15 cellular contexts compared by ENCODE assay signal in genomic region chr10:3895045-3895609, GRCh38.
DNase-seq lines count a peak whose midpoint lies in the region; ATAC-seq, FAIRE-seq and TF ChIP-seq lines count a peak whose summit lies in the region.
"Had no signal": no experiment of that assay in that cellular context is flagged by ENCODE, and none has a peak within 500 bp of the region (broad histone marks: within the 10 kb centered on the region; RNA-seq: fewer than 3 reads in every experiment).

No MANE protein-coding gene starts in this region.

- peaks cover 9% of the 10 kb centered on the region for H3K4me1 Mint-ChIP-seq in WTC11

- WGBS in right lobe of liver (ENCODE audit: insufficient coverage, low coverage, low lambda C conversion rate, missing lambda C conversion rate), result 63% methylated on average over 4 of the region's 5 CpGs
- 92% methylated on average over 5 of the region's 5 CpGs for WGBS in HepG2 (ENCODE audit: low lambda C conversion rate)

- CTCF ChIA-PET in HepG2 (lab: Yijun Ruan, JAX; ENCODE audit: low intra/inter-chr PET ratio, low total read pairs), result no interaction called here
- CTCF ChIA-PET in WTC11 (lab: Charles Lee), result no interaction called here

- H3K4me1 ChIP-seq in right lobe of liver (no peaks in the 10 kb centered on the region), HepG2 (ENCODE audit: insufficient read depth, low read length) (peaks cover 24% of the 10 kb centered on the region), foreskin keratinocyte (peaks cover 51% of the 10 kb centered on the region)
- H3K4me1 ChIP-seq: upper lobe of right lung had no signal

- no peaks in the 10 kb centered on the region for H3K79me2 ChIP-seq in HepG2 (ENCODE audit: insufficient read depth, low read length)

- peaks cover 4% of the 10 kb centered on the region; the same call in 1 of the 2 replicates for H3K9me3 Mint-ChIP-seq in WTC11
- H3K9me3 Mint-ChIP-seq: activated T-cell treated with anti-CD3 and anti-CD28 coated beads, Interleukin-2, amount 50 U/mL, for 4 hours; memory B cell had no signal

- no peak overlapping the region for H3K4me3 ChIP-seq in right lobe of liver
- H3K4me3 ChIP-seq in HepG2 (replicated peaks in 1 of 3; ENCODE audit: insufficient read depth in 1 of 3, low read depth in 2 of 3, low read length in 3 of 3), result no peak overlapping the region
- H3K4me3 ChIP-seq: BLaER1, upper lobe of right lung had no signal

- no peak overlapping the region for H3K4me2 ChIP-seq in HepG2 (ENCODE audit: low read depth, low read length)
- H3K4me2 ChIP-seq: BLaER1 had no signal

- TF ChIP-seq CTCF in right lobe of liver (IDR thresholded peaks at IDR 0.05) (no peak), HepG2 (CRISPR knock-in tag; IDR thresholded peaks at IDR 0.05) (no peak), WTC11 (IDR thresholded peaks at IDR 0.05) (no peak), foreskin keratinocyte (conservative IDR thresholded peaks at IDR 0.05) (no peak)

- H3K36me3 ChIP-seq in right lobe of liver, result no peaks in the 10 kb centered on the region
- H3K36me3 ChIP-seq in HepG2 (replicated peaks in 1 of 2; ENCODE audit: control insufficient read depth in 1 of 2, insufficient read depth in 2 of 2, low read length in 2 of 2), result no peaks in the 10 kb centered on the region
- H3K36me3 ChIP-seq: BLaER1, upper lobe of right lung had no signal

- H3K27me3 ChIP-seq in right lobe of liver (no peaks in the 10 kb centered on the region), HepG2 (ENCODE audit: control insufficient read depth in 1 of 2, insufficient read depth in 2 of 2, low read length in 2 of 2) (no peaks in the 10 kb centered on the region), foreskin keratinocyte (no peaks in the 10 kb centered on the region)
- H3K27me3 ChIP-seq: BLaER1, upper lobe of right lung had no signal

- TF ChIP-seq POLR2A in right lobe of liver (IDR thresholded peaks at IDR 0.05) (no peak), HepG2 (IDR thresholded peaks at IDR 0.05; ENCODE audit: insufficient read depth in 1 of 2, low read depth in 2 of 2, low read length in 2 of 2) (no peak)

- H3K9me3 ChIP-seq in right lobe of liver, result no peaks in the 10 kb centered on the region
- H3K9me3 ChIP-seq in HepG2 (ENCODE audit: low read length), result no peaks in the 10 kb centered on the region
- H3K9me3 ChIP-seq: BLaER1, upper lobe of right lung had no signal

- TF ChIP-seq EP300 in HepG2 (IDR thresholded peaks at IDR 0.05; ENCODE audit: low read depth in 2 of 2, low read length in 2 of 2), result no peak
- TF ChIP-seq EP300 in HepG2 (CRISPR knock-in tag; IDR thresholded peaks at IDR 0.05; ENCODE audit: borderline replicate concordance), result no peak

- H2AFZ ChIP-seq in HepG2 (ENCODE audit: low read length), result no peak overlapping the region

- DNase-seq in right lobe of liver (no peak), HepG2 (ENCODE audit: low spot score) (no peak), WTC11 (ENCODE audit: low spot score) (no peak), foreskin keratinocyte (peak; percentile 70 to 87), stromal cell of bone marrow (ENCODE audit: low read depth) (peak; percentile 35), DMS153 (lab: John Stamatoyannopoulos, UW) (no peak), NCI-H187 (lab: John Stamatoyannopoulos, UW) (no peak)
- DNase-seq: activated T-cell treated with anti-CD3 and anti-CD28 coated beads, Interleukin-2, amount 50 U/mL, for 4 hours; Kasumi-1; right cardiac atrium; RPMI8226; upper lobe of right lung had no signal

- intact Hi-C loops in right lobe of liver (cut with DNase I), result no loop called here
- intact Hi-C loops in HepG2 (cut with micrococcal nuclease; ENCODE audit: unreplicated experiment), result no loop called here

- POLR2A ChIA-PET in HepG2 (lab: Yijun Ruan, JAX) (interaction anchor here (1.0 kb wide), 2 partner anchors 110 kb away, joined by 3 to 5 read pairs; partner anchors contain the start of gene KLF6), WTC11 (lab: Charles Lee) (interaction anchor here (0.8 kb wide), 1 partner anchor 20 kb away, joined by 3 read pairs; no protein-coding TSS in a partner anchor)

- TF ChIP-seq RAD21 in HepG2 (CRISPR knock-in tag; IDR thresholded peaks at IDR 0.05), result no peak

- BruUV-seq in HepG2 (replicated peaks; lab: Mats Ljungman, UMichigan), result no TSS peak

- H4K20me1 ChIP-seq in HepG2 (ENCODE audit: insufficient read depth, low read length), result no peaks in the 10 kb centered on the region
- H4K20me1 ChIP-seq: BLaER1 had no signal

- in situ Hi-C loops in HepG2 (cut with HindIII; ENCODE audit: extremely low pct_ligation_motif_present, low pct_unique_long_range_greater_than_20kb), result no loop called here

- H3K4me3 Mint-ChIP-seq in WTC11, result no peak overlapping the region
- H3K4me3 Mint-ChIP-seq: activated T-cell treated with anti-CD3 and anti-CD28 coated beads, Interleukin-2, amount 50 U/mL, for 4 hours; memory B cell had no signal

- H3K27ac ChIP-seq in right lobe of liver (no peak overlapping the region), HepG2 (ENCODE audit: extremely low read length, insufficient read depth, low read length) (no peak overlapping the region), foreskin keratinocyte (peak overlapping the region; percentile 76)
- H3K27ac ChIP-seq: BLaER1, upper lobe of right lung had no signal

- ATAC-seq in right lobe of liver (peak; percentile 21 to 75 (median 58)), HepG2 (no peak), WTC11 (no peak), foreskin keratinocyte (peak; percentile 47), GM21423 (IDR thresholded peaks at IDR 0.05; ENCODE audit: unreplicated experiment) (no peak)
- ATAC-seq: activated T-cell treated with anti-CD3 and anti-CD28 coated beads, Interleukin-2, amount 50 U/mL, for 4 hours; upper lobe of right lung had no signal

- H3K36me3 Mint-ChIP-seq in WTC11, result no peaks in the 10 kb centered on the region
- H3K36me3 Mint-ChIP-seq: memory B cell had no signal

- 0 out of 2 replicates have a peak overlapping the region, but pooled peaks have one; percentile 48 for H3K27ac Mint-ChIP-seq in WTC11
- H3K27ac Mint-ChIP-seq: memory B cell had no signal

- no peak overlapping the region for H3K9ac ChIP-seq in HepG2 (ENCODE audit: insufficient read depth, low read depth, low read length)
- H3K9ac ChIP-seq: BLaER1 had no signal

- H3K27me3 Mint-ChIP-seq in WTC11 (ENCODE audit: low read depth), result no peaks in the 10 kb centered on the region; the same call in 1 of the 2 replicates
- H3K27me3 Mint-ChIP-seq: memory B cell had no signal

- FAIRE-seq in HepG2 (lab: Jason Lieb, UNC), result no peak

TF ChIP-seq in HepG2, 621 proteins besides CTCF, POLR2A, EP300 and RAD21 (continues in another document):
- TF ChIP-seq MED1 (CRISPR knock-in tag; IDR thresholded peaks at IDR 0.05) (no peak), ZSCAN20 (CRISPR knock-in tag; IDR thresholded peaks at IDR 0.05; ENCODE audit: borderline replicate concordance) (no peak), NKX3-1 (CRISPR knock-in tag; IDR thresholded peaks at IDR 0.05) (no peak), NFYC (CRISPR knock-in tag; IDR thresholded peaks at IDR 0.05) (no peak)
- TF ChIP-seq, protein P1, sequence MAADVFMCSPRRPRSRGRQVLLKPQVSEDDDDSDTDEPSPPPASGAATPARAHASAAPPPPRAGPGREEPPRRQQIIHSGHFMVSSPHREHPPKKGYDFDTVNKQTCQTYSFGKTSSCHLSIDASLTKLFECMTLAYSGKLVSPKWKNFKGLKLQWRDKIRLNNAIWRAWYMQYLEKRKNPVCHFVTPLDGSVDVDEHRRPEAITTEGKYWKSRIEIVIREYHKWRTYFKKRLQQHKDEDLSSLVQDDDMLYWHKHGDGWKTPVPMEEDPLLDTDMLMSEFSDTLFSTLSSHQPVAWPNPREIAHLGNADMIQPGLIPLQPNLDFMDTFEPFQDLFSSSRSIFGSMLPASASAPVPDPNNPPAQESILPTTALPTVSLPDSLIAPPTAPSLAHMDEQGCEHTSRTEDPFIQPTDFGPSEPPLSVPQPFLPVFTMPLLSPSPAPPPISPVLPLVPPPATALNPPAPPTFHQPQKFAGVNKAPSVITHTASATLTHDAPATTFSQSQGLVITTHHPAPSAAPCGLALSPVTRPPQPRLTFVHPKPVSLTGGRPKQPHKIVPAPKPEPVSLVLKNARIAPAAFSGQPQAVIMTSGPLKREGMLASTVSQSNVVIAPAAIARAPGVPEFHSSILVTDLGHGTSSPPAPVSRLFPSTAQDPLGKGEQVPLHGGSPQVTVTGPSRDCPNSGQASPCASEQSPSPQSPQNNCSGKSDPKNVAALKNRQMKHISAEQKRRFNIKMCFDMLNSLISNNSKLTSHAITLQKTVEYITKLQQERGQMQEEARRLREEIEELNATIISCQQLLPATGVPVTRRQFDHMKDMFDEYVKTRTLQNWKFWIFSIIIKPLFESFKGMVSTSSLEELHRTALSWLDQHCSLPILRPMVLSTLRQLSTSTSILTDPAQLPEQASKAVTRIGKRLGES (CRISPR knock-in tag; IDR thresholded peaks at IDR 0.05; ENCODE audit: borderline replicate concordance), result no peak

TF ChIP-seq in WTC11, 78 proteins besides CTCF, POLR2A, EP300 and RAD21:
- TF ChIP-seq SMAD3 (CRISPR knock-in tag; IDR thresholded peaks at IDR 0.05; ENCODE audit: borderline replicate concordance) (no peak), TEAD4 (CRISPR knock-in tag; IDR thresholded peaks at IDR 0.05) (no peak), HMGA2 (CRISPR knock-in tag; IDR thresholded peaks at IDR 0.05) (no peak), ZNF121 (CRISPR knock-in tag; IDR thresholded peaks at IDR 0.05) (no peak)

Comparison
In these comparisons a context has a peak if more than half of its experiments do, and no peak if none do; other contexts are left out.
1. ATAC-seq: peak in right lobe of liver (4 of 4) and foreskin keratinocyte (single experiment); none in HepG2 (single experiment), WTC11 (single experiment) and GM21423 (single experiment).
2. DNase-seq: peak in foreskin keratinocyte (2 of 2) and stromal cell of bone marrow (single experiment); none in right lobe of liver (0 of 3), HepG2 (single experiment), WTC11 (single experiment), DMS153 (single experiment) and NCI-H187 (0 of 2).